Comparison of ENCODE assay signal across 11 cellular contexts in the genomic region with DNA sequence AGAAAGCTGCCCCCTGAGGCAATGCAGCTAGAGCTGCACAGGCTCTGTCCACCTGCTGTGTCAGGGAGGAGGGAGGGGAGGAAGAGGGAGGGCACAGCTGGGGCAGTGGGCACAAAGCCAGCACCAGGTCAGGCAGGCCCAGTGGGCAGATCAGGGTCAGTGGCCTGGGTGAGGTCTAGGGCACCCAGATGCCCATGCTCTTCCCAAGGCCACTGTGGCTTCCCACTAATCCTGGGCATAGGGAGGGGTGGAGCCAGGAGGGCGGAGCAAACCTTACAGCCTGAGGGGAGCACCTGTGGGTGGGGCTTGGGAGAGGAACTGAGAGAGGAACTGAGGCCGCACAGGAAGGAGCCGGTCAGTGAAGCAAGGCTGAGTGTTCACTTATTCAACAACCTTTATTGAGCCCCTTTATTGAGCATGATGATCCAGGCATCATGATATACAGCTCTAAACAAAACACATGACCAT. TPM values are rescaled to one million over a fixed set of nuclear protein-coding genes. Genes with fewer than 3 reads are reported as not detected.
DNase-seq lines count a peak whose midpoint lies in the region; ATAC-seq and TF ChIP-seq lines count a peak whose summit lies in the region.
"Had no signal": no experiment of that assay in that cellular context is flagged by ENCODE, and none has a peak within 500 bp of the region (broad histone marks: within the 10 kb centered on the region; RNA-seq: fewer than 3 reads in every experiment).

No MANE protein-coding gene starts in this region.

- no TSS peak for BruUV-seq in mammary epithelial cell (replicated peaks; lab: Mats Ljungman, UMichigan)

- H3K36me3 ChIP-seq in Karpas-422 (ENCODE audit: insufficient read depth, low read length) (no peaks in the 10 kb centered on the region), mammary epithelial cell (ENCODE audit: insufficient read depth, low read length) (no peaks in the 10 kb centered on the region)
- no peaks in the 10 kb centered on the region for H3K36me3 ChIP-seq in naive thymus-derived CD4-positive, alpha-beta T cell (ENCODE audit: control insufficient read depth in 2 of 3, insufficient read depth in 3 of 3, low read length in 3 of 3)
- H3K36me3 ChIP-seq: gastrocnemius medialis had no signal

- H3K79me2 ChIP-seq in Karpas-422 (ENCODE audit: low read length) (no peaks in the 10 kb centered on the region), mammary epithelial cell (ENCODE audit: insufficient read depth, low read length) (no peaks in the 10 kb centered on the region)

- H3K4me3 ChIP-seq in Karpas-422 (ENCODE audit: low read length): peak overlapping the region; percentile 30; the same call in 1 of the 2 replicates
- no peak overlapping the region for H3K4me3 ChIP-seq in naive thymus-derived CD4-positive, alpha-beta T cell (ENCODE audit: low read length)
- H3K4me3 ChIP-seq in mammary epithelial cell (replicated peaks in 1 of 3; ENCODE audit: insufficient read depth in 1 of 3, low read depth in 2 of 3, low read length in 3 of 3): no peak overlapping the region
- H3K4me3 ChIP-seq: gastrocnemius medialis had no signal

- H3K4me1 Mint-ChIP-seq in naive thymus-derived CD4-positive, alpha-beta T cell: peaks cover 0 to 7% (median 0%) of the 10 kb centered on the region in 7 donors

- ATAC-seq in HG02678 (IDR thresholded peaks at IDR 0.05; ENCODE audit: unreplicated experiment): peak; percentile 90
- peak; percentile 45 for ATAC-seq in naive thymus-derived CD4-positive, alpha-beta T cell
- ATAC-seq in foreskin keratinocyte: no peak
- ATAC-seq: gastrocnemius medialis had no signal

- no peak overlapping the region for H3K27ac Mint-ChIP-seq in naive thymus-derived CD4-positive, alpha-beta T cell
- H3K27ac Mint-ChIP-seq: activated naive CD8-positive, alpha-beta T cell treated with anti-CD3 and anti-CD28 coated beads, Interleukin-2, amount 10 ng/mL, durations not matched to agents 7 days and 5 days; H9 had no signal

- H3K9me3 ChIP-seq in Karpas-422 (ENCODE audit: low read length): no peaks in the 10 kb centered on the region
- H3K9me3 ChIP-seq in naive thymus-derived CD4-positive, alpha-beta T cell (ENCODE audit: control insufficient read depth in 2 of 3, low read length in 3 of 3): no peaks in the 10 kb centered on the region
- H3K9me3 ChIP-seq in mammary epithelial cell (replicated peaks; ENCODE audit: insufficient read depth, low read length): no peaks in the 10 kb centered on the region
- H3K9me3 ChIP-seq: gastrocnemius medialis had no signal

- peak overlapping the region; percentile 74 for H3K27ac ChIP-seq in Karpas-422 (ENCODE audit: low read length)
- H3K27ac ChIP-seq in naive thymus-derived CD4-positive, alpha-beta T cell (ENCODE audit: low read depth, low read length): no peak overlapping the region
- H3K27ac ChIP-seq in mammary epithelial cell (ENCODE audit: insufficient read depth, low read depth, low read length): no peak overlapping the region
- no peak overlapping the region for H3K27ac ChIP-seq in foreskin keratinocyte
- H3K27ac ChIP-seq: gastrocnemius medialis had no signal

- no peaks in the 10 kb centered on the region for H3K9me2 ChIP-seq in Karpas-422 (replicated peaks; ENCODE audit: insufficient read depth, low read length)

- peaks cover 8 to 39% (median 23%) of the 10 kb centered on the region in 5 donors for H3K27me3 Mint-ChIP-seq in naive thymus-derived CD4-positive, alpha-beta T cell

- CTCF ChIA-PET in naive thymus-derived CD4-positive, alpha-beta T cell (lab: Charles Lee): interaction anchor here (0.8 kb wide), 1 partner anchor 234 kb away, joined by 3 read pairs; no protein-coding TSS in a partner anchor
- CTCF ChIA-PET in mammary epithelial cell (lab: Charles Lee; ENCODE audit: low non-redundant PET): no interaction called here

- H3K27me3 ChIP-seq in Karpas-422 (ENCODE audit: low read length) (no peaks in the 10 kb centered on the region), mammary epithelial cell (ENCODE audit: insufficient read depth, low read length) (peaks cover under 1% of the 10 kb centered on the region), foreskin keratinocyte (peaks cover 41% of the 10 kb centered on the region)
- H3K27me3 ChIP-seq in naive thymus-derived CD4-positive, alpha-beta T cell (ENCODE audit: control insufficient read depth in 2 of 2, insufficient read depth in 2 of 2, low read length in 2 of 2): no peaks in the 10 kb centered on the region

- 61% methylated on average over 3 of the region's 3 CpGs for WGBS in mammary epithelial cell (ENCODE audit: low coverage, missing lambda C conversion rate)

- H3K4me1 ChIP-seq in Karpas-422 (ENCODE audit: low read length): peaks cover 25% of the 10 kb centered on the region
- H3K4me1 ChIP-seq in naive thymus-derived CD4-positive, alpha-beta T cell (ENCODE audit: control insufficient read depth in 2 of 2, insufficient read depth in 2 of 2, low read length in 2 of 2): no peaks in the 10 kb centered on the region
- H3K4me1 ChIP-seq in mammary epithelial cell (ENCODE audit: insufficient read depth, low read length): no peaks in the 10 kb centered on the region
- no peaks in the 10 kb centered on the region for H3K4me1 ChIP-seq in foreskin keratinocyte
- H3K4me1 ChIP-seq: gastrocnemius medialis had no signal

- intact Hi-C loops in naive thymus-derived CD4-positive, alpha-beta T cell (cut with micrococcal nuclease): no loop called here
- intact Hi-C loops in mammary epithelial cell (cut with micrococcal nuclease): no loop called here

- H3K9me3 Mint-ChIP-seq in naive thymus-derived CD4-positive, alpha-beta T cell: no peaks in the 10 kb centered on the region
- H3K9me3 Mint-ChIP-seq: activated naive CD8-positive, alpha-beta T cell treated with anti-CD3 and anti-CD28 coated beads, Interleukin-2, amount 10 ng/mL, durations not matched to agents 7 days and 5 days; H9 had no signal

- H3K4me3 Mint-ChIP-seq in naive thymus-derived CD4-positive, alpha-beta T cell: no peak overlapping the region
- H3K4me3 Mint-ChIP-seq: activated naive CD8-positive, alpha-beta T cell treated with anti-CD3 and anti-CD28 coated beads, Interleukin-2, amount 10 ng/mL, durations not matched to agents 7 days and 5 days; H9 had no signal

- dilution Hi-C loops in mammary epithelial cell (cut with HindIII; ENCODE audit: low sequenced_read_pairs): no loop called here

- POLR2A ChIA-PET in naive thymus-derived CD4-positive, alpha-beta T cell (lab: Charles Lee): no interaction called here

- no peaks in the 10 kb centered on the region for H3K36me3 Mint-ChIP-seq in naive thymus-derived CD4-positive, alpha-beta T cell
- H3K36me3 Mint-ChIP-seq: activated naive CD8-positive, alpha-beta T cell treated with anti-CD3 and anti-CD28 coated beads, Interleukin-2, amount 10 ng/mL, durations not matched to agents 7 days and 5 days had no signal

- TF ChIP-seq CTCF in mammary epithelial cell (conservative IDR thresholded peaks at IDR 0.05 in 1 of 2, IDR thresholded peaks at IDR 0.05 in 1 of 2; ENCODE audit: extremely low read depth in 1 of 2, insufficient read depth in 1 of 2, low read depth in 1 of 2, low read length in 2 of 2) (no peak), foreskin keratinocyte (conservative IDR thresholded peaks at IDR 0.05) (no peak)

- H3K4me2 ChIP-seq in Karpas-422 (ENCODE audit: low read depth, low read length, poor library complexity, severe bottlenecking): peak overlapping the region; percentile 55
- no peak overlapping the region for H3K4me2 ChIP-seq in mammary epithelial cell (ENCODE audit: insufficient read depth, low read depth, low read length)

- H3K9ac ChIP-seq in Karpas-422 (ENCODE audit: low read length) (peak overlapping the region; percentile 49), mammary epithelial cell (ENCODE audit: insufficient read depth, low read length) (no peak overlapping the region)

- in situ Hi-C loops in mammary epithelial cell (cut with MboI; ENCODE audit: low sequenced_read_pairs in 2 of 2): loop anchor here in 1 of 2 donors (25.0 kb wide), 1 partner anchor 121 kb away; no protein-coding TSS in a partner anchor

- H2AFZ ChIP-seq in Karpas-422 (ENCODE audit: low read length) (peak overlapping the region; percentile 46), mammary epithelial cell (ENCODE audit: low read depth, low read length) (no peak overlapping the region)

- DNase-seq in NCI-H1417 (lab: John Stamatoyannopoulos, UW) (peak in 2 of 3 experiments; percentile 36 to 72), NCI-H1417 treated with DMSO at 0.1 percent for 48 hours (lab: John Stamatoyannopoulos, UW) (no peak), Karpas-422 (peak; percentile 92), mammary epithelial cell (no peak), foreskin keratinocyte (no peak), HuH-7.5 (ENCODE audit: low spot score) (no peak)
- DNase-seq in naive thymus-derived CD4-positive, alpha-beta T cell: no peak
- DNase-seq: activated naive CD8-positive, alpha-beta T cell treated with anti-CD3 and anti-CD28 coated beads, Interleukin-2, amount 10 ng/mL, durations not matched to agents 7 days and 5 days; gastrocnemius medialis; H9 had no signal

- H4K20me1 ChIP-seq in Karpas-422 (ENCODE audit: insufficient read depth, low read depth, low read length) (no peaks in the 10 kb centered on the region), mammary epithelial cell (ENCODE audit: insufficient read depth, low read length) (no peaks in the 10 kb centered on the region)

RNA-seq across cellular contexts. Expression of a gene that starts 55.1 kb away (rescaled TPM):
- total RNA-seq in Karpas-422 (2014; rRNA removed; shearing (Covaris generic); ENCODE audit: low replicate concordance): not detected in 2 replicates
- total RNA-seq in naive thymus-derived CD4-positive, alpha-beta T cell: not detected
- not detected for polyA plus RNA-seq in naive thymus-derived CD4-positive, alpha-beta T cell
- total RNA-seq in mammary epithelial cell: 1 to 10 TPM in 1 of 2 donors, under 1 TPM in 1; 0.89 to 2.5 TPM
- polyA plus RNA-seq in mammary epithelial cell: 1.5 TPM
- 3.3 TPM for polyA minus RNA-seq in mammary epithelial cell
- 0.54 and 0.56 TPM in 2 replicates for total RNA-seq in foreskin keratinocyte
- polyA plus RNA-seq in foreskin keratinocyte: 0.66 TPM in 2 replicates
- total RNA-seq: activated naive CD8-positive, alpha-beta T cell treated with anti-CD3 and anti-CD28 coated beads, Interleukin-2, amount 10 ng/mL, durations not matched to agents 7 days and 5 days; gastrocnemius medialis had no signal

Comparison
In these comparisons a context has a peak if more than half of its experiments do, and no peak if none do; other contexts are left out.
1. DNase-seq: peak in NCI-H1417 (2 of 3) and Karpas-422 (single experiment); none in NCI-H1417 treated with DMSO at 0.1 percent for 48 hours (single experiment), naive thymus-derived CD4-positive, alpha-beta T cell (0 of 9), mammary epithelial cell (single experiment), foreskin keratinocyte (0 of 2) and HuH-7.5 (single experiment).